In genomic region chr6:27267003-27267402, GRCh38 we compare ENCODE assay signal across 7 cellular contexts. TPM values are rescaled to one million over a fixed set of nuclear protein-coding genes. Genes with fewer than 3 reads are reported as not detected.
"Had no signal": no experiment of that assay in that cellular context is flagged by ENCODE, and none has a peak within 500 bp of the region (broad histone marks: within the 10 kb centered on the region; RNA-seq: fewer than 3 reads in every experiment).

No MANE protein-coding gene starts in this region.

RNA-seq across cellular contexts. Expression of gene PRSS16, which starts 19.5 kb away (rescaled TPM):
- polyA plus RNA-seq: neural cell had no signal

RNA-seq across cellular contexts. Expression of gene POM121L2, which starts 45.1 kb away (rescaled TPM):
- polyA plus RNA-seq: naive thymus-derived CD8-positive, alpha-beta T cell; neural cell; right cardiac atrium; sigmoid colon; small intestine; smooth muscle cell; spleen had no signal
